ENCODE assay signal across 8 cellular contexts in the genomic region with DNA sequence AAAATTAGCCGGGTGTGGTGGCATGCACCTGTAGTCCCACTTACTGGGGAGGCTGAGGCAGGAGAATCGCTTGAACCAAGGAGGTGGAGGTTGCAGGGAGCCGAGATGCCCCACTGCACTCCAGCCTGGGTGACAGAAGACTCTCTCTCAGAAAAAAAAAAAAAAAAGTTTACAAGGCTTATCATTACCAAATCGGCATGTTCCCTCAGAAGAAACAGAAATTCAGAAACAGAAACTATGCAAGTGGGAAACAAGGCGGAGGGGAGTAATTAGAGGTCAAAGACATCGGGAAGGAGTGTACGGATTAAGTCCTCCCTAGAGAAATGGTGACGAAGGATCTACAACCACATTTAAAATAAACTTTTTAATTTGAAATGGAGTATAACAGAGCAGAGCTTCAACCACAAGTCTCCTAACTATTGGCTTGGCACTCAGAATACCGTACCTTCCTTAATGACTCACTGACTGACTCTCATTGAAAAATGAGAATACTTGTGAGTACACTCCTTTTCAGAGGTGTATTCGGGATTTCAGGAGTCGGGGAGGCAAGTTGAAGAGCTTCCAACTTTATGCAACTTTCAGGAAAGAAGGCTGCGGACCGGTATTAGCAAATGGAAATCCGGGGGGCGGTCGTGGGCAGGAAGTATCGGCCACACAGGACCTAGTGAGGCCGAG. TPM values are rescaled to one million over a fixed set of nuclear protein-coding genes. Genes with fewer than 3 reads are reported as not detected.
DNase-seq lines count a peak whose midpoint lies in the region.

No MANE protein-coding gene starts in this region.

- no peaks in the 10 kb centered on the region for H3K9me3 ChIP-seq in ectodermal cell (ENCODE audit: control insufficient read depth, low read length)
- no peaks in the 10 kb centered on the region for H3K9me3 ChIP-seq in mononuclear cell (ENCODE audit: low read depth, low read length)

- H3K4me3 ChIP-seq in ectodermal cell (ENCODE audit: insufficient read depth, low read depth, low read length) (peak overlapping the region; percentile 96), mononuclear cell (ENCODE audit: low read length) (peak overlapping the region; percentile 90), urinary bladder (ENCODE audit: low read depth, low read length) (peak overlapping the region; percentile 70)

- H3K4me1 ChIP-seq in ectodermal cell (ENCODE audit: control insufficient read depth, insufficient read depth, low read length), result no peaks in the 10 kb centered on the region
- peaks cover 18% of the 10 kb centered on the region for H3K4me1 ChIP-seq in mononuclear cell (ENCODE audit: insufficient read depth, low read length)
- H3K4me1 ChIP-seq in urinary bladder (ENCODE audit: insufficient read depth), result no peaks in the 10 kb centered on the region

- H3K27ac ChIP-seq in ectodermal cell (ENCODE audit: insufficient read depth, low read depth, low read length, poor library complexity, severe bottlenecking), result no peak overlapping the region
- peak overlapping the region; percentile 99 for H3K27ac ChIP-seq in urinary bladder (ENCODE audit: low read depth)

- H3K27me3 ChIP-seq in ectodermal cell (ENCODE audit: control insufficient read depth, insufficient read depth, low read length, poor library complexity, severe bottlenecking) (peaks cover 3% of the 10 kb centered on the region), mononuclear cell (ENCODE audit: insufficient read depth, low read length) (no peaks in the 10 kb centered on the region)

- DNase-seq in D341Med (ENCODE audit: low spot score), result peak; percentile 21
- DNase-seq in GOT3 (lab: John Stamatoyannopoulos, UW), result peak; percentile 3
- peak; percentile 62 for DNase-seq in RPMI7951 (ENCODE audit: low read depth)
- DNase-seq in NCI-H524 treated with DMSO at 0.1 percent for 48 hours (lab: John Stamatoyannopoulos, UW), result no peak
- DNase-seq in COLO668 (lab: John Stamatoyannopoulos, UW; ENCODE audit: unreplicated experiment), result no peak

- no peaks in the 10 kb centered on the region for H3K36me3 ChIP-seq in ectodermal cell (ENCODE audit: control insufficient read depth, insufficient read depth, low read length)
- no peaks in the 10 kb centered on the region for H3K36me3 ChIP-seq in urinary bladder (ENCODE audit: insufficient read depth)

- WGBS in ectodermal cell, 2 experiments, result 37 to 41% methylated on average over 16 to 18 of the region's 18 CpGs
- WGBS in urinary bladder, result 12% methylated on average over 18 of the region's 18 CpGs

RNA-seq across cellular contexts. Expression of a gene that starts 0.9 kb away (rescaled TPM):
- total RNA-seq in RPMI7951 (2014; rRNA removed; shearing (Covaris generic)), result 6.4 and 6.5 TPM in 2 replicates
- polyA plus RNA-seq in ectodermal cell (2013, experiment 1 of 4), result 11.0 TPM
- 11.5 TPM for polyA plus RNA-seq in ectodermal cell (2013, experiment 2 of 4)
- polyA plus RNA-seq in ectodermal cell (2013, experiment 3 of 4), result 8.1 TPM
- 10.4 TPM for polyA plus RNA-seq in ectodermal cell (2013, experiment 4 of 4)
- total RNA-seq in mononuclear cell (6.3 TPM), urinary bladder (21.3 TPM)
- polyA plus RNA-seq in urinary bladder, result 8.9 TPM

RNA-seq across cellular contexts. Expression of a gene that starts 1.0 kb away (rescaled TPM):
- 2.4 and 4.0 TPM in 2 replicates for total RNA-seq in RPMI7951 (2014; rRNA removed; shearing (Covaris generic))
- polyA plus RNA-seq in ectodermal cell (2013, experiment 1 of 4), result 3.4 TPM
- 3.8 TPM for polyA plus RNA-seq in ectodermal cell (2013, experiment 2 of 4)
- polyA plus RNA-seq in ectodermal cell (2013, experiment 3 of 4), result 2.7 TPM
- polyA plus RNA-seq in ectodermal cell (2013, experiment 4 of 4), result 3.2 TPM
- total RNA-seq in mononuclear cell (4.1 TPM), urinary bladder (23.9 TPM)
- 7.5 TPM for polyA plus RNA-seq in urinary bladder

Comparison
In these comparisons a context has a peak if more than half of its experiments do, and no peak if none do; other contexts are left out.
1. DNase-seq: peak in D341Med (single experiment), GOT3 (single experiment) and RPMI7951 (single experiment); none in NCI-H524 treated with DMSO at 0.1 percent for 48 hours (single experiment) and COLO668 (single experiment).
2. Peak in every context shown above with its lines, with median percentiles within 50 percentile points of each other: H3K4me3 ChIP-seq.